Comparison of ENCODE assay signal across 8 cellular contexts in the genomic region with DNA sequence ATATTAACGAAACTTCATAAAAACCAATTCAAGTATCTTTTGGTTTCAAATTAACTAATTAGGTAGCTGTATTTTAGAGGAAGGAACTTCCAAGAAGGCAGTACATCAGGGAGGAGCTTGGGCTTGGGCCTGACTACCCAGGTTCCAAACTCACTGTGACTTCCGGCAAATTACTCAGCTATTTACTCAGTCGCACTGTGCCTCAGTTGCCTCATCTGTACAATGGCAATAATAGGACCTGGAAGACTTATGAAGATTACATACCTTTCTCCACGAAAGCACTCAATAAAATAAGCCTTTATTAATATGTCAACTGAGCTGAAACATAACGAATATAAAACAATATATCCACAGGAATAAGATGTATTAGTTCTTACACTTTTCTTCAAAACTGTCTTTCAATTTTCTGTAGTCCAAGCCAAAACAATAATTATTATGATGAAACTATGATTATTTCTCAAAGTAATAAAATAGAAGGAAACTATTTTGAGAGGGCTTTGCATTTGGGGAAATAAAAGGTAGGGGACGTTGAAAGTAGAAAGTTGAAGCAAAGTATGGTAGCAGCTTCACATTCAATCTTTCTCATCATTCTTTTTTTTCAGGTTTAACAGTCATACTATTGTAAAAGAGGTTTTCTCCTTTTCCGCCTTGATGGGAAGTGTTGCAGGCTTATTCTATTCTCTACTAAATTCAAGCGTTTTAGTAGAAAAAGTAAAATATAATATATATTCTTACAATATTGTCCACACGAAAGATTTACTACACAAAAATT. TPM values are rescaled to one million over a fixed set of nuclear protein-coding genes. Genes with fewer than 3 reads are reported as not detected.
DNase-seq lines count a peak whose midpoint lies in the region; ATAC-seq and TF ChIP-seq lines count a peak whose summit lies in the region.

No MANE protein-coding gene starts in this region.

- TF ChIP-seq CTCF in dorsolateral prefrontal cortex (IDR thresholded peaks at IDR 0.05 in 54 of 56, conservative IDR thresholded peaks at IDR 0.05 in 2 of 56; ENCODE audit: low read depth in 1 of 56, partially characterized antibody in 56 of 56) (no peak), nephron progenitor cell (IDR thresholded peaks at IDR 0.05) (no peak)

- ATAC-seq in GM18498 (IDR thresholded peaks at IDR 0.05; ENCODE audit: unreplicated experiment) (no peak), left lobe of liver (no peak), left colon (no peak)

- H3K27me3 ChIP-seq in BLaER1 treated with 17β-estradiol and CSF1 and Interleukin-3, amounts not matched to agents 10 nM and 100 nM: peaks cover 70 to 86% (median 81%) of the 10 kb centered on the region in 11 experiments
- peaks cover 0 to 4% (median 0%) of the 10 kb centered on the region in 45 donors for H3K27me3 ChIP-seq in dorsolateral prefrontal cortex

- peak overlapping the region; percentile 71 to 88 (median 76); a peak in 21 of 22 replicates for H3K4me2 ChIP-seq in BLaER1 treated with 17β-estradiol and CSF1 and Interleukin-3, amounts not matched to agents 10 nM and 100 nM

- H3K4me3 ChIP-seq in BLaER1 treated with 17β-estradiol and CSF1 and Interleukin-3, amounts not matched to agents 10 nM and 100 nM: peak overlapping the region; percentile 60 to 72 (median 65)
- H3K4me3 ChIP-seq in dorsolateral prefrontal cortex: peak overlapping the region; percentile 55 to 93 (median 78)

- H3K4me3 Mint-ChIP-seq in nephron progenitor cell: peak overlapping the region; percentile 92

- H3K4me1 Mint-ChIP-seq in nephron progenitor cell: peaks cover 10% of the 10 kb centered on the region

- intact Hi-C loops in dorsolateral prefrontal cortex (cut with DNase I): loop anchor here (2.0 to 10.0 kb wide), 4 partner anchors 92 to 734 kb away; a partner anchor contains a TSS
- intact Hi-C loops in left colon (cut with DNase I, micrococcal nuclease): loop anchor here in 1 of 2 donors (5.0 kb wide), 1 partner anchor 89 kb away; a partner anchor contains a TSS

- no peaks in the 10 kb centered on the region for H3K36me3 ChIP-seq in BLaER1 treated with 17β-estradiol and CSF1 and Interleukin-3, amounts not matched to agents 10 nM and 100 nM

- DNase-seq in NAMALWA (ENCODE audit: low spot score): peak; percentile 22
- no peak for DNase-seq in dorsolateral prefrontal cortex
- no peak for DNase-seq in nephron progenitor cell
- DNase-seq in left lobe of liver (ENCODE audit: low spot score): no peak
- DNase-seq in DMS114 treated with DMSO at 0.1 percent for 48 hours (lab: John Stamatoyannopoulos, UW; ENCODE audit: unreplicated experiment): no peak
- DNase-seq in left colon: no peak

- H3K9ac ChIP-seq in BLaER1 treated with 17β-estradiol and CSF1 and Interleukin-3, amounts not matched to agents 10 nM and 100 nM: peak overlapping the region; percentile 63 to 82 (median 76); a peak in 17 of 22 replicates

- H3K27ac Mint-ChIP-seq in nephron progenitor cell: no peak overlapping the region

- peak overlapping the region in 10 of 11 experiments; percentile 13 to 72 (median 62); a peak in 14 of 22 replicates for H3K27ac ChIP-seq in BLaER1 treated with 17β-estradiol and CSF1 and Interleukin-3, amounts not matched to agents 10 nM and 100 nM
- H3K27ac ChIP-seq in dorsolateral prefrontal cortex: peak overlapping the region; percentile 73 to 100 (median 98)

- H3K9me3 Mint-ChIP-seq in nephron progenitor cell: peaks cover 5% of the 10 kb centered on the region

- 0 out of 22 replicates have a peak, but pooled peaks cover 0 to under 1% (median 0%) of the 10 kb centered on the region in 11 experiments for H3K9me3 ChIP-seq in BLaER1 treated with 17β-estradiol and CSF1 and Interleukin-3, amounts not matched to agents 10 nM and 100 nM (replicated peaks in 1 of 11)

- peaks cover 15% of the 10 kb centered on the region for H3K27me3 Mint-ChIP-seq in nephron progenitor cell (ENCODE audit: low read depth, poor library complexity)

- H3K36me3 Mint-ChIP-seq in nephron progenitor cell (ENCODE audit: low read depth): no peaks in the 10 kb centered on the region

- H3K4me1 ChIP-seq in BLaER1 treated with 17β-estradiol and CSF1 and Interleukin-3, amounts not matched to agents 10 nM and 100 nM: peaks cover 0 to 7% (median 0%) of the 10 kb centered on the region in 10 experiments; a peak in 5 of 20 replicates

- H4K20me1 ChIP-seq in BLaER1 treated with 17β-estradiol and CSF1 and Interleukin-3, amounts not matched to agents 10 nM and 100 nM: peaks cover 0 to 30% (median 7%) of the 10 kb centered on the region in 11 experiments; a peak in 10 of 22 replicates

RNA-seq across cellular contexts. Expression of a gene that starts 10.5 kb away (rescaled TPM):
- under 1 TPM in 2 of 120 experiments, not detected in 118; 0.47 to 0.56 TPM for total RNA-seq in dorsolateral prefrontal cortex
- total RNA-seq in left lobe of liver: not detected
- total RNA-seq in left colon: not detected
